In genomic region chr6:12094689-12095088, GRCh38 we compare ENCODE assay signal across 16 cellular contexts.
DNase-seq lines count a peak whose midpoint lies in the region; ATAC-seq, FAIRE-seq and TF ChIP-seq lines count a peak whose summit lies in the region.
"Had no signal": no experiment of that assay in that cellular context is flagged by ENCODE, and none has a peak within 500 bp of the region (broad histone marks: within the 10 kb centered on the region; RNA-seq: fewer than 3 reads in every experiment).

No MANE protein-coding gene starts in this region.

- H3K4me1 Mint-ChIP-seq in osteocyte (ENCODE audit: unreplicated experiment) = peaks cover 35% of the 10 kb centered on the region
- H3K4me1 Mint-ChIP-seq in T-helper 17 cell = peaks cover 11% of the 10 kb centered on the region
- peaks cover 25% of the 10 kb centered on the region for H3K4me1 Mint-ChIP-seq in CD4-positive, alpha-beta T cell (ENCODE audit: low read depth)

- ATAC-seq in right lobe of liver (peak in 3 of 4 donors; percentile 47 to 55 (median 49)), HepG2 (no peak), foreskin keratinocyte (no peak), T-helper 17 cell (no peak), left ventricle myocardium superior (no peak)
- ATAC-seq in CD4-positive, alpha-beta T cell (ENCODE audit: poor library complexity) = no peak
- ATAC-seq: K562 had no signal

- H3K9me3 ChIP-seq in right lobe of liver = no peaks in the 10 kb centered on the region
- H3K9me3 ChIP-seq in HepG2 (ENCODE audit: low read length) = no peaks in the 10 kb centered on the region
- no peaks in the 10 kb centered on the region for H3K9me3 ChIP-seq in adipocyte (ENCODE audit: control insufficient read depth, low read length)
- H3K9me3 ChIP-seq in T-helper 17 cell (ENCODE audit: control insufficient read depth, low read length, poor library complexity, severe bottlenecking) = no peaks in the 10 kb centered on the region
- no peaks in the 10 kb centered on the region for H3K9me3 ChIP-seq in CD4-positive, alpha-beta T cell (ENCODE audit: control insufficient read depth, low read length)
- H3K9me3 ChIP-seq: BLaER1 treated with 17β-estradiol and CSF1 and Interleukin-3, amounts not matched to agents 10 nM and 100 nM had no signal

- H3K9ac ChIP-seq in HepG2 (ENCODE audit: insufficient read depth, low read depth, low read length) = no peak overlapping the region
- H3K9ac ChIP-seq in adipocyte (ENCODE audit: low read length) = peak overlapping the region; percentile 21
- H3K9ac ChIP-seq: BLaER1 treated with 17β-estradiol and CSF1 and Interleukin-3, amounts not matched to agents 10 nM and 100 nM had no signal

- TF ChIP-seq RAD21 in HepG2 (CRISPR knock-in tag; IDR thresholded peaks at IDR 0.05) = no peak

- H3K36me3 ChIP-seq in right lobe of liver (no peaks in the 10 kb centered on the region), HepG2 (replicated peaks in 1 of 2; ENCODE audit: control insufficient read depth in 1 of 2, insufficient read depth in 2 of 2, low read length in 2 of 2) (no peaks in the 10 kb centered on the region; a peak in 1 of 5 replicates), adipocyte (ENCODE audit: control insufficient read depth, insufficient read depth, low read length, severe bottlenecking) (no peaks in the 10 kb centered on the region)

- TF ChIP-seq POLR2A in right lobe of liver (IDR thresholded peaks at IDR 0.05) (no peak), HepG2 (IDR thresholded peaks at IDR 0.05; ENCODE audit: insufficient read depth in 1 of 2, low read depth in 2 of 2, low read length in 2 of 2) (no peak)

- no peak overlapping the region for H2AFZ ChIP-seq in HepG2 (ENCODE audit: low read length)

- H3K27ac Mint-ChIP-seq in osteocyte (ENCODE audit: unreplicated experiment) (peak overlapping the region; percentile 42), T-helper 17 cell (no peak overlapping the region)
- H3K27ac Mint-ChIP-seq in CD4-positive, alpha-beta T cell = no peak overlapping the region

- BruUV-seq in HepG2 (replicated peaks; lab: Mats Ljungman, UMichigan) = no TSS peak

- no peaks in the 10 kb centered on the region for H4K20me1 ChIP-seq in HepG2 (ENCODE audit: insufficient read depth, low read length)

- no peak for TF ChIP-seq EP300 in HepG2 (IDR thresholded peaks at IDR 0.05; ENCODE audit: low read depth in 2 of 2, low read length in 2 of 2)
- no peak for TF ChIP-seq EP300 in HepG2 (CRISPR knock-in tag; IDR thresholded peaks at IDR 0.05; ENCODE audit: borderline replicate concordance)

- H3K4me2 ChIP-seq in HepG2 (ENCODE audit: low read depth, low read length) = no peak overlapping the region
- H3K4me2 ChIP-seq: BLaER1 treated with 17β-estradiol and CSF1 and Interleukin-3, amounts not matched to agents 10 nM and 100 nM had no signal

- CTCF ChIA-PET in HepG2 (lab: Yijun Ruan, JAX; ENCODE audit: low intra/inter-chr PET ratio, low total read pairs) = no interaction called here
- CTCF ChIA-PET in CD4-positive, alpha-beta T cell (lab: Charles Lee) = no interaction called here

- peaks cover 14% of the 10 kb centered on the region for H3K36me3 Mint-ChIP-seq in osteocyte (ENCODE audit: unreplicated experiment)
- H3K36me3 Mint-ChIP-seq in T-helper 17 cell (ENCODE audit: low read depth) = peaks cover 4% of the 10 kb centered on the region
- peaks cover 47% of the 10 kb centered on the region for H3K36me3 Mint-ChIP-seq in CD4-positive, alpha-beta T cell (ENCODE audit: low read depth)

- no peaks in the 10 kb centered on the region for H3K27me3 ChIP-seq in right lobe of liver
- no peaks in the 10 kb centered on the region for H3K27me3 ChIP-seq in HepG2 (ENCODE audit: control insufficient read depth in 1 of 2, insufficient read depth in 2 of 2, low read length in 2 of 2)
- no peaks in the 10 kb centered on the region for H3K27me3 ChIP-seq in adipocyte (replicated peaks; ENCODE audit: control insufficient read depth, insufficient read depth, low read length)
- no peaks in the 10 kb centered on the region for H3K27me3 ChIP-seq in foreskin keratinocyte
- no peaks in the 10 kb centered on the region for H3K27me3 ChIP-seq in CD4-positive, alpha-beta T cell (ENCODE audit: control insufficient read depth, insufficient read depth, low read length)
- H3K27me3 ChIP-seq: BLaER1 treated with 17β-estradiol and CSF1 and Interleukin-3, amounts not matched to agents 10 nM and 100 nM had no signal

- FAIRE-seq in HepG2 (lab: Jason Lieb, UNC) = no peak
- FAIRE-seq: GM18507, K562 had no signal

- H3K4me3 ChIP-seq in right lobe of liver (no peak overlapping the region), HepG2 (replicated peaks in 1 of 3; ENCODE audit: insufficient read depth in 1 of 3, low read depth in 2 of 3, low read length in 3 of 3) (no peak overlapping the region), adipocyte (ENCODE audit: low read length) (peak overlapping the region; percentile 64)
- H3K4me3 ChIP-seq: BLaER1 treated with 17β-estradiol and CSF1 and Interleukin-3, amounts not matched to agents 10 nM and 100 nM; K562 had no signal

- POLR2A ChIA-PET in HepG2 (lab: Yijun Ruan, JAX) = no interaction called here
- POLR2A ChIA-PET in CD4-positive, alpha-beta T cell (lab: Charles Lee) = no interaction called here

- H3K9me3 Mint-ChIP-seq in osteocyte (ENCODE audit: unreplicated experiment) = peaks cover 12% of the 10 kb centered on the region
- no peaks in the 10 kb centered on the region for H3K9me3 Mint-ChIP-seq in CD4-positive, alpha-beta T cell
- H3K9me3 Mint-ChIP-seq: CD4-positive, CD25-positive, alpha-beta regulatory T cell had no signal

- TF ChIP-seq CTCF in right lobe of liver (IDR thresholded peaks at IDR 0.05) (no peak), HepG2 (CRISPR knock-in tag; IDR thresholded peaks at IDR 0.05) (no peak), foreskin keratinocyte (conservative IDR thresholded peaks at IDR 0.05) (no peak), osteocyte (IDR thresholded peaks at IDR 0.05) (no peak)
- TF ChIP-seq CTCF in CD4-positive, alpha-beta T cell (IDR thresholded peaks at IDR 0.05) = no peak

- H3K4me3 Mint-ChIP-seq in osteocyte (ENCODE audit: unreplicated experiment) = no peak overlapping the region
- no peak overlapping the region for H3K4me3 Mint-ChIP-seq in T-helper 17 cell
- no peak overlapping the region for H3K4me3 Mint-ChIP-seq in CD4-positive, alpha-beta T cell

- 50% methylated on average over 1 of the region's 1 CpG for WGBS in right lobe of liver (ENCODE audit: insufficient coverage, low coverage, low lambda C conversion rate, missing lambda C conversion rate)
- WGBS in HepG2 (ENCODE audit: low lambda C conversion rate) = 98% methylated on average over 1 of the region's 1 CpG

- intact Hi-C loops in right lobe of liver (cut with DNase I) (no loop called here), HepG2 (cut with micrococcal nuclease; ENCODE audit: unreplicated experiment) (no loop called here), left ventricle myocardium superior (cut with micrococcal nuclease) (no loop called here)
- intact Hi-C loops in CD4-positive, alpha-beta T cell (cut with DNase I, micrococcal nuclease) = no loop called here

- no peak overlapping the region for H3K27ac ChIP-seq in right lobe of liver
- H3K27ac ChIP-seq in HepG2 (ENCODE audit: extremely low read length, insufficient read depth, low read length) = no peak overlapping the region
- H3K27ac ChIP-seq in foreskin keratinocyte = peak overlapping the region; percentile 1
- no peak overlapping the region for H3K27ac ChIP-seq in CD4-positive, alpha-beta T cell (ENCODE audit: low read depth, low read length)
- H3K27ac ChIP-seq: BLaER1 treated with 17β-estradiol and CSF1 and Interleukin-3, amounts not matched to agents 10 nM and 100 nM had no signal

- DNase-seq in right lobe of liver (no peak), HepG2 (ENCODE audit: low spot score) (no peak), adipocyte (ENCODE audit: low read depth) (no peak), foreskin keratinocyte (no peak), osteocyte (ENCODE audit: extremely low spot score, unreplicated experiment) (no peak), T-helper 17 cell (no peak), left ventricle myocardium superior (no peak)
- no peak for DNase-seq in CD4-positive, alpha-beta T cell
- DNase-seq: 8988T; ACHN; Calu3; CD4-positive, CD25-positive, alpha-beta regulatory T cell; DMS 273 treated with DMSO at 0.1 percent for 48 hours had no signal

- H3K79me2 ChIP-seq in HepG2 (ENCODE audit: insufficient read depth, low read length) = no peaks in the 10 kb centered on the region

- peaks cover 0 to 9% (median 0%) of the 10 kb centered on the region in 4 donors for H3K4me1 ChIP-seq in right lobe of liver
- no peaks in the 10 kb centered on the region for H3K4me1 ChIP-seq in HepG2 (ENCODE audit: insufficient read depth, low read length)
- H3K4me1 ChIP-seq in adipocyte (ENCODE audit: control insufficient read depth, insufficient read depth, low read length) = peaks cover 15% of the 10 kb centered on the region
- peaks cover 8% of the 10 kb centered on the region for H3K4me1 ChIP-seq in foreskin keratinocyte

- in situ Hi-C loops in HepG2 (cut with HindIII; ENCODE audit: extremely low pct_ligation_motif_present, low pct_unique_long_range_greater_than_20kb) = no loop called here

- no peaks in the 10 kb centered on the region for H3K27me3 Mint-ChIP-seq in osteocyte (ENCODE audit: unreplicated experiment)
- H3K27me3 Mint-ChIP-seq in T-helper 17 cell = no peaks in the 10 kb centered on the region
- H3K27me3 Mint-ChIP-seq in CD4-positive, alpha-beta T cell = no peaks in the 10 kb centered on the region
- H3K27me3 Mint-ChIP-seq: CD4-positive, CD25-positive, alpha-beta regulatory T cell had no signal

TF ChIP-seq in HepG2, 621 proteins besides CTCF, POLR2A, EP300 and RAD21 (continues in another document):
- TF ChIP-seq ZNF644 (CRISPR knock-in tag; IDR thresholded peaks at IDR 0.05; ENCODE audit: low read depth) (no peak), NFE2L1 (CRISPR knock-in tag; IDR thresholded peaks at IDR 0.05; ENCODE audit: borderline replicate concordance) (no peak)
- TF ChIP-seq, protein P1, sequence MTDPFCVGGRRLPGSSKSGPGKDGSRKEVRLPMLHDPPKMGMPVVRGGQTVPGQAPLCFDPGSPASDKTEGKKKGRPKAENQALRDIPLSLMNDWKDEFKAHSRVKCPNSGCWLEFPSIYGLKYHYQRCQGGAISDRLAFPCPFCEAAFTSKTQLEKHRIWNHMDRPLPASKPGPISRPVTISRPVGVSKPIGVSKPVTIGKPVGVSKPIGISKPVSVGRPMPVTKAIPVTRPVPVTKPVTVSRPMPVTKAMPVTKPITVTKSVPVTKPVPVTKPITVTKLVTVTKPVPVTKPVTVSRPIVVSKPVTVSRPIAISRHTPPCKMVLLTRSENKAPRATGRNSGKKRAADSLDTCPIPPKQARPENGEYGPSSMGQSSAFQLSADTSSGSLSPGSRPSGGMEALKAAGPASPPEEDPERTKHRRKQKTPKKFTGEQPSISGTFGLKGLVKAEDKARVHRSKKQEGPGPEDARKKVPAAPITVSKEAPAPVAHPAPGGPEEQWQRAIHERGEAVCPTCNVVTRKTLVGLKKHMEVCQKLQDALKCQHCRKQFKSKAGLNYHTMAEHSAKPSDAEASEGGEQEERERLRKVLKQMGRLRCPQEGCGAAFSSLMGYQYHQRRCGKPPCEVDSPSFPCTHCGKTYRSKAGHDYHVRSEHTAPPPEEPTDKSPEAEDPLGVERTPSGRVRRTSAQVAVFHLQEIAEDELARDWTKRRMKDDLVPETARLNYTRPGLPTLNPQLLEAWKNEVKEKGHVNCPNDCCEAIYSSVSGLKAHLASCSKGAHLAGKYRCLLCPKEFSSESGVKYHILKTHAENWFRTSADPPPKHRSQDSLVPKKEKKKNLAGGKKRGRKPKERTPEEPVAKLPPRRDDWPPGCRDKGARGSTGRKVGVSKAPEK (CRISPR knock-in tag; IDR thresholded peaks at IDR 0.05; ENCODE audit: borderline replicate concordance) = no peak

Comparison
In these comparisons a context has a peak if more than half of its experiments do, and no peak if none do; other contexts are left out.
1. ATAC-seq: peak in right lobe of liver (3 of 4); none in HepG2 (single experiment), foreskin keratinocyte (single experiment), T-helper 17 cell (single experiment), left ventricle myocardium superior (single experiment) and CD4-positive, alpha-beta T cell (single experiment).